ENCODE assay signal across 8 cellular contexts in genomic region chr9:129182625-129183494, GRCh38. TPM values are rescaled to one million over a fixed set of nuclear protein-coding genes. Genes with fewer than 3 reads are reported as not detected.
A peak's percentile ranks its signal among the peaks of the same experiment; 100 is the strongest.
DNase-seq lines count a peak whose midpoint lies in the region; ATAC-seq, FAIRE-seq and TF ChIP-seq lines count a peak whose summit lies in the region.

No MANE protein-coding gene starts in this region.

- H3K27ac ChIP-seq in kidney (ENCODE audit: low read depth in 2 of 2, low read length in 2 of 2): peak overlapping the region in 1 of 2 donors; percentile 57

- H3K4me3 ChIP-seq in AG10803 (ENCODE audit: low read length) (no peak overlapping the region), WI38 (ENCODE audit: low read depth, low read length) (no peak overlapping the region), kidney (ENCODE audit: low read length in 2 of 2) (no peak overlapping the region)

- peaks cover 6% of the 10 kb centered on the region for H3K36me3 Mint-ChIP-seq in HFFc6 (ENCODE audit: low read depth)

- intact Hi-C loops in kidney (cut with DNase I): loop anchor here (10.0 kb wide), 1 partner anchor 132 kb away; no protein-coding TSS in a partner anchor

- no peak for ATAC-seq in stimulated activated naive CD8-positive, alpha-beta T cell treated with anti-CD3 and anti-CD28 coated beads, Interleukin-15, amount 100 ng/mL, for 72 hours
- ATAC-seq in GM21717 (IDR thresholded peaks at IDR 0.05; ENCODE audit: unreplicated experiment): no peak

- DNase-seq in AG10803 (ENCODE audit: low read depth) (no peak), HFFc6 (no peak), kidney (no peak), COR-L47 (lab: John Stamatoyannopoulos, UW) (no peak), NCI-H2171 treated with DMSO at 0.1 percent for 48 hours (lab: John Stamatoyannopoulos, UW) (no peak)
- no peak for DNase-seq in stimulated activated naive CD8-positive, alpha-beta T cell treated with anti-CD3 and anti-CD28 coated beads, Interleukin-15, amount 100 ng/mL, for 72 hours

- FAIRE-seq in kidney (lab: Jason Lieb, UNC): no peak

- peaks cover 15 to 26% of the 10 kb centered on the region in 2 donors for H3K4me1 ChIP-seq in kidney (ENCODE audit: control insufficient read depth in 1 of 2, insufficient read depth in 1 of 2, low read depth in 1 of 2, low read length in 2 of 2)

- H3K36me3 ChIP-seq in kidney (ENCODE audit: control insufficient read depth in 1 of 2, insufficient read depth in 2 of 2, low read length in 2 of 2): no peaks in the 10 kb centered on the region

- H3K27me3 Mint-ChIP-seq in HFFc6 (ENCODE audit: insufficient read depth): peaks cover 7% of the 10 kb centered on the region
- H3K27me3 Mint-ChIP-seq in stimulated activated naive CD8-positive, alpha-beta T cell treated with anti-CD3 and anti-CD28 coated beads, Interleukin-15, amount 100 ng/mL, for 72 hours: peaks cover 6% of the 10 kb centered on the region

- no peak overlapping the region for H3K4me3 Mint-ChIP-seq in HFFc6
- no peak overlapping the region for H3K4me3 Mint-ChIP-seq in stimulated activated naive CD8-positive, alpha-beta T cell treated with anti-CD3 and anti-CD28 coated beads, Interleukin-15, amount 100 ng/mL, for 72 hours

- peak; percentile 48 for TF ChIP-seq CTCF in AG10803 (conservative IDR thresholded peaks at IDR 0.05; ENCODE audit: low read length)
- peak; percentile 64 for TF ChIP-seq CTCF in HFFc6 (IDR thresholded peaks at IDR 0.05)
- peak; percentile 37 for TF ChIP-seq CTCF in WI38 (IDR thresholded peaks at IDR 0.05; ENCODE audit: low read depth, low read length)
- TF ChIP-seq CTCF in kidney (IDR thresholded peaks at IDR 0.05; ENCODE audit: borderline replicate concordance, extremely low read depth, insufficient read depth): peak; percentile 14

- no peak overlapping the region for H3K9ac ChIP-seq in kidney (ENCODE audit: low read length in 2 of 2)

- H3K9me3 ChIP-seq in kidney (ENCODE audit: control insufficient read depth in 1 of 2, low read length in 2 of 2): no peaks in the 10 kb centered on the region

- H3K9me3 Mint-ChIP-seq in HFFc6: no peaks in the 10 kb centered on the region
- H3K9me3 Mint-ChIP-seq in stimulated activated naive CD8-positive, alpha-beta T cell treated with anti-CD3 and anti-CD28 coated beads, Interleukin-15, amount 100 ng/mL, for 72 hours: no peaks in the 10 kb centered on the region

- H3K27ac Mint-ChIP-seq in HFFc6: no peak overlapping the region
- no peak overlapping the region for H3K27ac Mint-ChIP-seq in stimulated activated naive CD8-positive, alpha-beta T cell treated with anti-CD3 and anti-CD28 coated beads, Interleukin-15, amount 100 ng/mL, for 72 hours

- peaks cover 12% of the 10 kb centered on the region for H3K4me1 Mint-ChIP-seq in HFFc6 (ENCODE audit: low read depth)
- peaks cover 5% of the 10 kb centered on the region for H3K4me1 Mint-ChIP-seq in stimulated activated naive CD8-positive, alpha-beta T cell treated with anti-CD3 and anti-CD28 coated beads, Interleukin-15, amount 100 ng/mL, for 72 hours

RNA-seq across cellular contexts. Expression of gene IER5L, which starts 4.8 kb away (rescaled TPM):
- 10 to 100 TPM; 28.5 to 45.1 (median 42.2) TPM for total RNA-seq in HFFc6 (2021; fragmentation: NEBNext Ultra II Directional; extraction: Animal tissue kit (Norgen Biotek cat#: 25700))
- total RNA-seq in kidney: 46.9 TPM
- polyA plus RNA-seq in kidney (ENCODE audit: insufficient read depth, low read depth, low replicate concordance): 18.0 TPM

Comparison
In these comparisons a context has a peak if more than half of its experiments do, and no peak if none do; other contexts are left out.
1. CTCF ChIP-seq: peak in every context shown above with its lines; median percentile 64 in HFFc6; 48 in AG10803; 37 in WI38; 14 in kidney.